Comparison of ENCODE assay signal across 8 cellular contexts in the genomic region with DNA sequence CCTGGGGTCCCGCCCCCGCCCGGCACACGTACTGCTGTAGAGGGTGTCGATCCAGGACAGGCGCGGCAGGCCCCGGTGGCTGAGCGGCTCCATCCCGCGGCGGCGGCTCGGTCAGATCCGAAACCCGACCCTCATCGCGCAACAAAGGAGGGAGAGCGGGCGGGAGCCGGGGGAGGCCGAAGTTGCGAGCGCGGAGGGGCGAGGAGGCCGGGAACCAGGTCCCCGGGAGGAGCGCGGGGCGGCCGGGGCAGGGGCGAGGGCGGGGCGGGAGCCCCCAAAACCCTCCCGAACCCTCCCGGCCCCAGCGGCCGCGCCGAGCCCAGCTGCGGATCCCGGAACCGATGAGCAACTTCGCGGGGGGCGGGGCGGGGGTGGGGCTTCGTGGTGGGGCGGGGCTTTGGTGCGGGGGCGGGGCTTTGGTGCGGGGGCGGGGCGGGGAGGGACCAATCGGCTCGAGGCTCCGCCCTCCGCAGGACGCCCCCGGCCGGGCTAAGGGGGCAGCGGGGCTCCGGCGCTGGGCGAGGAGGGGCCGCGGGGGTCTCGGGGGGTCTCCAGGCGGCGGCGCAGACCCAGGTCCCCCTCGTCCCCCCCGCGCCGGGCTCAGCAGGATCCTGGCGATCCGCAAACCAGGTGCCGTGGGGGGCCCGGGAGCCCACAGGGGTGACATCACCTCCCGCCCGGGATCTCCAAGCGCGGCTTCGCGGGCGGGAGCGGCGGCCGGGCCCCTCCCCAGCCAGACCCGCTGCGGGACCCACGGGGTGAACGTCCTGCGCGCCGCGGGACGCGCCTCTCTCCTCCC.
DNase-seq lines count a peak whose midpoint lies in the region; TF ChIP-seq lines count a peak whose summit lies in the region.

A gene (minus strand): TSS at position 347 of the 799 bp plus-strand sequence. CDS start 254 bp downstream, at position 93.

- peak within 1 kb of the TSS; percentile 58; the same call in 1 of the 2 replicates for H3K27ac ChIP-seq in VCaP
- peak within 1 kb of the TSS; percentile 65 for H3K27ac ChIP-seq in layer of hippocampus (ENCODE audit: low read depth, low read length)

- no peak for TF ChIP-seq CTCF in VCaP (conservative IDR thresholded peaks at IDR 0.05)

- DNase-seq in NCI-H1417 (lab: John Stamatoyannopoulos, UW), result peak in 2 of 3 experiments; percentile 42 to 52
- DNase-seq in NCI-H1417 treated with DMSO at 0.1 percent for 48 hours (lab: John Stamatoyannopoulos, UW), result no peak
- DNase-seq in central memory CD4-positive, alpha-beta T cell, result peak; percentile 49
- peak; percentile 45 for DNase-seq in stimulated activated CD4-positive, alpha-beta T cell treated with anti-CD3 and anti-CD28 coated beads, Interleukin-2, amount 100 ng/mL, for 4 hours (ENCODE audit: low read depth)
- no peak for DNase-seq in NCI-H187 (lab: John Stamatoyannopoulos, UW)
- no peak for DNase-seq in NOMO-1 treated with DMSO at 0.1 percent for 48 hours (lab: John Stamatoyannopoulos, UW; ENCODE audit: unreplicated experiment)

- H3K27me3 ChIP-seq in layer of hippocampus (ENCODE audit: control insufficient read depth, insufficient read depth, low read length), result peaks cover 5% of the 10 kb centered on the region

Comparison
In these comparisons a context has a peak if more than half of its experiments do, and no peak if none do; other contexts are left out.
1. DNase-seq: peak in NCI-H1417 (2 of 3), central memory CD4-positive, alpha-beta T cell (single experiment) and stimulated activated CD4-positive, alpha-beta T cell treated with anti-CD3 and anti-CD28 coated beads, Interleukin-2, amount 100 ng/mL, for 4 hours (single experiment); none in NCI-H1417 treated with DMSO at 0.1 percent for 48 hours (single experiment), NCI-H187 (0 of 2) and NOMO-1 treated with DMSO at 0.1 percent for 48 hours (single experiment).